In genomic region chr12:19480459-19480858, GRCh38 we compare ENCODE assay signal across 15 cellular contexts. TPM values are rescaled to one million over a fixed set of nuclear protein-coding genes. Genes with fewer than 3 reads are reported as not detected.
DNase-seq lines count a peak whose midpoint lies in the region; ATAC-seq, FAIRE-seq and TF ChIP-seq lines count a peak whose summit lies in the region.
"Had no signal": no experiment of that assay in that cellular context is flagged by ENCODE, and none has a peak within 500 bp of the region (broad histone marks: within the 10 kb centered on the region; RNA-seq: fewer than 3 reads in every experiment).

No MANE protein-coding gene starts in this region.

- H3K27me3 ChIP-seq in GM12878 (replicated peaks in 1 of 2; ENCODE audit: control insufficient read depth in 2 of 2, insufficient read depth in 2 of 2, low read length in 1 of 2), result no peaks in the 10 kb centered on the region
- H3K27me3 ChIP-seq: BLaER1 treated with 17β-estradiol and CSF1 and Interleukin-3, amounts not matched to agents 10 nM and 100 nM had no signal

- no peak overlapping the region for H3K4me2 ChIP-seq in GM12878 (ENCODE audit: control insufficient read depth, insufficient read depth)
- H3K4me2 ChIP-seq: BLaER1 treated with 17β-estradiol and CSF1 and Interleukin-3, amounts not matched to agents 10 nM and 100 nM had no signal

- H3K36me3 Mint-ChIP-seq in activated T-cell treated with anti-CD3 and anti-CD28 coated beads, Interleukin-2, amount 50 U/mL, for 72 hours (ENCODE audit: insufficient read depth in 2 of 2), result peaks cover 31 to 73% of the 10 kb centered on the region in 2 donors

- no peaks in the 10 kb centered on the region for H3K27me3 Mint-ChIP-seq in activated T-cell treated with anti-CD3 and anti-CD28 coated beads, Interleukin-2, amount 50 U/mL, for 72 hours (ENCODE audit: low read depth)
- H3K27me3 Mint-ChIP-seq: CD4-positive, CD25-positive, alpha-beta regulatory T cell; IgD-negative memory B cell had no signal

- 89% methylated on average over 1 of the region's 1 CpG for WGBS in GM12878 (ENCODE audit: insufficient coverage, insufficient replicate concordance, low lambda C conversion rate, missing lambda C conversion rate)

- no peak overlapping the region for H3K9ac ChIP-seq in GM12878 (ENCODE audit: control insufficient read depth, insufficient read depth, low read length)
- H3K9ac ChIP-seq: BLaER1 treated with 17β-estradiol and CSF1 and Interleukin-3, amounts not matched to agents 10 nM and 100 nM had no signal

- H3K4me3 ChIP-seq in HEK293 (ENCODE audit: low read depth, low read length), result no peak overlapping the region
- no peak overlapping the region for H3K4me3 ChIP-seq in GM12878
- H3K4me3 ChIP-seq: BLaER1 treated with 17β-estradiol and CSF1 and Interleukin-3, amounts not matched to agents 10 nM and 100 nM had no signal

- in situ Hi-C loops in GM12878 (cut with MboI), result no loop called here

- peaks cover 55% of the 10 kb centered on the region for H3K79me2 ChIP-seq in GM12878 (ENCODE audit: control insufficient read depth, insufficient read depth, low read length)

- no peak for TF ChIP-seq POLR2A in GM12878 (IDR thresholded peaks at IDR 0.05; ENCODE audit: low read depth, low read length)

- BruUV-seq in GM12878 (replicated peaks; lab: Mats Ljungman, UMichigan), result no TSS peak

- H3K36me3 ChIP-seq in HEK293 (ENCODE audit: control insufficient read depth in 2 of 2, insufficient read depth in 1 of 2, low read length in 2 of 2) (peaks cover 15 to 23% of the 10 kb centered on the region in 2 experiments; a peak in 2 of 3 replicates), GM12878 (ENCODE audit: control insufficient read depth in 2 of 2, insufficient read depth in 2 of 2, low read length in 1 of 2) (peaks cover 2 to 15% of the 10 kb centered on the region in 2 experiments; a peak in 3 of 4 replicates)

- SMC1A ChIA-PET in GM12878 (lab: Charles Lee; ENCODE audit: uncharacterized antibody, unreplicated experiment), result interaction anchor here (1.0 kb wide), 1 partner anchor 21 kb away, joined by 3 read pairs; no protein-coding TSS in a partner anchor

- CTCF ChIA-PET in HEK293 (lab: Yijun Ruan, JAX) (interaction anchor here (0.7 kb wide), 1 partner anchor 16 kb away, joined by 3 read pairs; no protein-coding TSS in a partner anchor), GM12878 (lab: Yijun Ruan, JAX) (interaction anchor here (0.6 kb wide), 1 partner anchor 470 kb away, joined by 3 read pairs; no protein-coding TSS in a partner anchor)

- no peak for TF ChIP-seq CTCF in HEK293 (tag by site-specific recombination; IDR thresholded peaks at IDR 0.05)
- TF ChIP-seq CTCF in GM12878 (IDR thresholded peaks at IDR 0.05 in 2 of 3, conservative IDR thresholded peaks at IDR 0.05 in 1 of 3; ENCODE audit: control insufficient read depth in 2 of 3, extremely low read depth in 1 of 3, insufficient read depth in 1 of 3, low read depth in 3 of 3, low read length in 3 of 3), result no peak

- ATAC-seq in activated T-cell treated with anti-CD3 and anti-CD28 coated beads, Interleukin-2, amount 50 U/mL, for 72 hours (replicated peaks in 1 of 2), result no peak
- ATAC-seq in GM12878, result no peak
- no peak for ATAC-seq in GM19397 (IDR thresholded peaks at IDR 0.05; ENCODE audit: unreplicated experiment)

- DNase-seq in activated T-cell treated with anti-CD3 and anti-CD28 coated beads, Interleukin-2, amount 50 U/mL, for 72 hours, result no peak
- no peak for DNase-seq in activated T-cell treated with anti-CD3 and anti-CD28 coated beads, Interleukin-2, amount 50 U/mL, for 48 hours
- DNase-seq in GM12878 (ENCODE audit: low read depth, low spot score) (no peak), cerebellar cortex (ENCODE audit: low spot score) (no peak), dedifferentiated amniotic fluid mesenchymal stem cell (ENCODE audit: extremely low spot score) (no peak)
- DNase-seq: ACHN; CD4-positive, CD25-positive, alpha-beta regulatory T cell; DMS 273 treated with DMSO at 0.1 percent for 48 hours; GOT3; H9 had no signal

- intact Hi-C loops in GM12878 (cut with micrococcal nuclease; ENCODE audit: unreplicated experiment), result loop anchor here (10.0 kb wide), 1 partner anchor 96 kb away; no protein-coding TSS in a partner anchor

- no peak for TF ChIP-seq RAD21 in GM12878 (IDR thresholded peaks at IDR 0.05; ENCODE audit: insufficient read depth, low read depth, low read length)

- no peak for TF ChIP-seq EP300 in GM12878 (IDR thresholded peaks at IDR 0.05; ENCODE audit: borderline replicate concordance in 1 of 2, control insufficient read depth in 1 of 2, low read depth in 2 of 2, low read length in 2 of 2)

- POLR2A ChIA-PET in HEK293 (lab: Yijun Ruan, JAX) (no interaction called here), GM12878 (lab: Charles Lee) (interaction anchor here (0.6 kb wide), 2 partner anchors 12 to 47 kb away, joined by 3 read pairs; no protein-coding TSS in a partner anchor)

- no peak overlapping the region for H2AFZ ChIP-seq in GM12878 (ENCODE audit: control insufficient read depth, low read depth, low read length)

- no peak overlapping the region for H3K4me3 Mint-ChIP-seq in activated T-cell treated with anti-CD3 and anti-CD28 coated beads, Interleukin-2, amount 50 U/mL, for 72 hours
- H3K4me3 Mint-ChIP-seq: H9, IgD-negative memory B cell had no signal

- FAIRE-seq in GM12878 (lab: Jason Lieb, UNC), result no peak
- FAIRE-seq: GM12891 had no signal

- no peak overlapping the region for H3K27ac ChIP-seq in HEK293 (ENCODE audit: extremely low read depth, low read depth, low read length)
- H3K27ac ChIP-seq in GM12878 (ENCODE audit: control insufficient read depth, insufficient read depth), result no peak overlapping the region
- H3K27ac ChIP-seq: BLaER1 treated with 17β-estradiol and CSF1 and Interleukin-3, amounts not matched to agents 10 nM and 100 nM had no signal

- peak overlapping the region; percentile 27 for H3K27ac Mint-ChIP-seq in activated T-cell treated with anti-CD3 and anti-CD28 coated beads, Interleukin-2, amount 50 U/mL, for 72 hours

- no peaks in the 10 kb centered on the region for H4K20me1 ChIP-seq in GM12878 (ENCODE audit: control insufficient read depth, insufficient read depth)

- H3K9me3 ChIP-seq in HEK293 (ENCODE audit: control insufficient read depth, insufficient read depth, low read depth, low read length) (no peaks in the 10 kb centered on the region), GM12878 (replicated peaks; ENCODE audit: control insufficient read depth, insufficient read depth, low read length) (peaks cover 15% of the 10 kb centered on the region)

- H3K9me3 Mint-ChIP-seq in activated T-cell treated with anti-CD3 and anti-CD28 coated beads, Interleukin-2, amount 50 U/mL, for 72 hours, result peaks cover 2 to 5% of the 10 kb centered on the region in 2 donors

- H3K4me1 ChIP-seq in HEK293 (ENCODE audit: control insufficient read depth, insufficient read depth, low read length), result peaks cover 7% of the 10 kb centered on the region
- peaks cover 19% of the 10 kb centered on the region for H3K4me1 ChIP-seq in GM12878 (ENCODE audit: control insufficient read depth, insufficient read depth, low read length)

- RAD21 ChIA-PET in GM12878 (lab: Charles Lee; ENCODE audit: unreplicated experiment), result no interaction called here

- H3K4me1 Mint-ChIP-seq in activated T-cell treated with anti-CD3 and anti-CD28 coated beads, Interleukin-2, amount 50 U/mL, for 72 hours (ENCODE audit: low read depth), result peaks cover 61% of the 10 kb centered on the region

TF ChIP-seq in HEK293, 187 proteins besides CTCF, POLR2A, EP300 and RAD21 (continues in another document):
- TF ChIP-seq SETDB1 (IDR thresholded peaks at IDR 0.05; ENCODE audit: insufficient read length, low read length) (peak; percentile 90), GLIS1 (tag by site-specific recombination; IDR thresholded peaks at IDR 0.05) (no peak), ZEB2 (tag by site-specific recombination; IDR thresholded peaks at IDR 0.05) (no peak), ZNF423 (tag by site-specific recombination; IDR thresholded peaks at IDR 0.05) (no peak), KLF16 (tag by site-specific recombination; IDR thresholded peaks at IDR 0.05) (no peak)

TF ChIP-seq in GM12878, 131 proteins besides CTCF, POLR2A, EP300 and RAD21:
- TF ChIP-seq HDAC2 (IDR thresholded peaks at IDR 0.05) (no peak), CBX5 (IDR thresholded peaks at IDR 0.05; ENCODE audit: low read depth) (0 out of 2 replicates have a peak, but pooled peaks have one; percentile 50), CEBPB (IDR thresholded peaks at IDR 0.05; ENCODE audit: borderline replicate concordance in 1 of 2, low read depth in 2 of 2, low read length in 2 of 2) (no peak)
TF ChIP-seq in GM12878: peak in this region for 1.

RNA-seq across cellular contexts. Expression of gene AEBP2, which starts 41.2 kb away (rescaled TPM):
- total RNA-seq in activated T-cell treated with anti-CD3 and anti-CD28 coated beads, Interleukin-2, amount 50 U/mL, for 72 hours, result 10 to 100 TPM; 59.4 to 64.5 TPM
- 76.0 and 78.6 TPM in 2 replicates for total RNA-seq in GM12878 (2013; cell fraction: nucleolus; rRNA removed)
- total RNA-seq in GM12878 (2014; rRNA removed) (17.6 and 20.3 TPM in 2 replicates), GM12878 (2014; rRNA removed; fragmentation: Illumina TruSeq; extraction: Trizol) (24.9 and 25.0 TPM in 2 replicates), GM12878 (2021) (50.1 and 50.5 TPM in 2 replicates)
- 14.7 TPM for polyA plus RNA-seq in GM12878 (2011; ENCODE audit: low read depth)
- polyA plus RNA-seq in GM12878 (2011; rRNA removed) (22.1 and 22.9 TPM in 2 replicates), GM12878 (2014; fragmentation: Illumina TruSeq; extraction: Trizol) (57.7 and 68.4 TPM in 2 replicates), GM12878 (2014; fragmentation: Nextera tagmentation; extraction: Ambion mirVana) (100 to 1,000 TPM in 1 of 2 experiments, 10 to 100 TPM in 1; 39.2 to 126 TPM), GM12878 (2014; rRNA removed) (21.8 and 24.8 TPM in 2 replicates), GM12878 (2016; fragmentation: Nextera tagmentation; extraction: Ambion mirVana) (10 to 100 TPM; 50.9 to 54.7 TPM)
- 10.6 and 17.7 TPM in 2 replicates for polyA plus RNA-seq in GM12878 (2011; cell fraction: cytosol; rRNA removed)
- 10.8 and 12.0 TPM in 2 replicates for polyA plus RNA-seq in GM12878 (2011; cell fraction: nucleus; rRNA removed)
- 20.0 and 25.1 TPM in 2 replicates for polyA plus RNA-seq in GM12878 (2012)
- polyA minus RNA-seq in GM12878 (2011; rRNA and poly(A)+ RNA removed), result 21.7 and 40.7 TPM in 2 replicates
- 9.6 and 15.9 TPM in 2 replicates for polyA minus RNA-seq in GM12878 (2011; cell fraction: cytosol; rRNA and poly(A)+ RNA removed)
- 10.6 and 18.8 TPM in 2 replicates for polyA minus RNA-seq in GM12878 (2011; cell fraction: nucleus; rRNA and poly(A)+ RNA removed)
